Comparison of ENCODE assay signal across 18 cellular contexts in genomic region chr22:19271856-19272535, GRCh38. TPM values are rescaled to one million over a fixed set of nuclear protein-coding genes. Genes with fewer than 3 reads are reported as not detected.
DNase-seq lines count a peak whose midpoint lies in the region; ATAC-seq and TF ChIP-seq lines count a peak whose summit lies in the region.
"Had no signal": no experiment of that assay in that cellular context is flagged by ENCODE, and none has a peak within 500 bp of the region (broad histone marks: within the 10 kb centered on the region; RNA-seq: fewer than 3 reads in every experiment).

No MANE protein-coding gene starts in this region.

- H3K36me3 ChIP-seq in RWPE2 (ENCODE audit: low read depth) (peaks cover 20% of the 10 kb centered on the region), transverse colon (no peaks in the 10 kb centered on the region)
- H3K36me3 ChIP-seq: BE2C had no signal

- H3K27ac ChIP-seq in RWPE2 (ENCODE audit: poor library complexity, severe bottlenecking) (peak overlapping the region; percentile 36), transverse colon (no peak overlapping the region)
- H3K27ac ChIP-seq: right atrium auricular region had no signal

- in situ Hi-C loops in transverse colon (cut with MboI; ENCODE audit: low pct_ligation_motif_present in 1 of 4, low pct_unique_long_range_greater_than_20kb in 1 of 4, low sequenced_read_pairs in 3 of 4) = no loop called here

- 36 to 66% methylated on average over 5 to 10 of the region's 10 CpGs for WGBS in transverse colon (ENCODE audit: low coverage in 1 of 2), 2 donors

- TF ChIP-seq POLR2A in transverse colon (IDR thresholded peaks at IDR 0.05) = no peak

- no peak for TF ChIP-seq EP300 in transverse colon (IDR thresholded peaks at IDR 0.05; ENCODE audit: low read depth)

- H3K4me1 ChIP-seq in RWPE2 (ENCODE audit: insufficient read depth, poor library complexity, severe bottlenecking) (peaks cover 14% of the 10 kb centered on the region), transverse colon (peaks cover 0 to 3% (median 0%) of the 10 kb centered on the region in 4 donors)

- H3K4me3 ChIP-seq in RWPE2 (ENCODE audit: severe bottlenecking) (no peak overlapping the region), epithelial cell of esophagus (ENCODE audit: low read length) (no peak overlapping the region), foreskin fibroblast (ENCODE audit: low read depth in 1 of 2, low read length in 2 of 2) (no peak overlapping the region), transverse colon (no peak overlapping the region)
- H3K4me3 ChIP-seq: lung, right atrium auricular region had no signal

- H3K27me3 ChIP-seq in RWPE2 (ENCODE audit: insufficient read depth, poor library complexity, severe bottlenecking) (no peaks in the 10 kb centered on the region), transverse colon (no peaks in the 10 kb centered on the region)
- H3K27me3 ChIP-seq: BE2C, right atrium auricular region had no signal

- TF ChIP-seq CTCF in RWPE2 (IDR thresholded peaks at IDR 0.05; ENCODE audit: poor library complexity, severe bottlenecking) = no peak
- TF ChIP-seq CTCF in epithelial cell of esophagus (IDR thresholded peaks at IDR 0.05; ENCODE audit: insufficient read depth, low read depth, low read length, missing control alignments) = no peak
- TF ChIP-seq CTCF in foreskin fibroblast (IDR thresholded peaks at IDR 0.05; ENCODE audit: low read depth, low read length) = no peak
- TF ChIP-seq CTCF in transverse colon (IDR thresholded peaks at IDR 0.05) = no peak

- intact Hi-C loops in transverse colon (cut with DNase I; ENCODE audit: low total_unique reads) = no loop called here

- peak; percentile 63 for DNase-seq in ELR (ENCODE audit: low read depth)
- DNase-seq in RWPE2 (ENCODE audit: low spot score) = no peak
- peak; percentile 80 for DNase-seq in epithelial cell of esophagus (ENCODE audit: low read depth)
- DNase-seq in renal cortical epithelial cell (ENCODE audit: low read depth) = peak; percentile 46
- DNase-seq in foreskin fibroblast = no peak
- DNase-seq in transverse colon = no peak
- no peak for DNase-seq in NCI-H526 (lab: John Stamatoyannopoulos, UW)
- DNase-seq: activated CD4-positive, alpha-beta memory T cell treated with anti-CD3 and anti-CD28 coated beads, Interleukin-2, amount 10 ng/mL, durations not matched to agents 7 days and 5 days; BE2C; DMS53; effector CD4-positive, alpha-beta T cell; NCI-H510A treated with DMSO at 0.1 percent for 48 hours; stimulated activated CD4-positive, alpha-beta T cell treated with anti-CD3 and anti-CD28 coated beads, Interleukin-2, amount 100 ng/mL, for 48 hours; trophoblast cell had no signal

- peaks cover 3% of the 10 kb centered on the region for H3K9me3 ChIP-seq in RWPE2 (ENCODE audit: severe bottlenecking)
- H3K9me3 ChIP-seq in transverse colon = peaks cover 0 to 5% of the 10 kb centered on the region in 2 donors
- H3K9me3 ChIP-seq: BE2C had no signal

- peak; percentile 88 for ATAC-seq in RWPE2 (ENCODE audit: low read depth)
- no peak for ATAC-seq in HG02623 (IDR thresholded peaks at IDR 0.05; ENCODE audit: unreplicated experiment)
- ATAC-seq: SK-N-SH treated with all-trans-retinoic acid at 6 μM for 48 hours had no signal

RNA-seq across cellular contexts. Expression of gene CLTCL1, which starts 19.5 kb away (rescaled TPM):
- total RNA-seq in renal cortical epithelial cell = 9.4 and 24.5 TPM in 2 replicates
- total RNA-seq in transverse colon = 1 to 10 TPM; 3.8 to 8.6 (median 5.6) TPM

Comparison
In these comparisons a context has a peak if more than half of its experiments do, and no peak if none do; other contexts are left out.
1. DNase-seq: peak in ELR (single experiment), epithelial cell of esophagus (single experiment) and renal cortical epithelial cell (single experiment); none in RWPE2 (single experiment), foreskin fibroblast (0 of 2), transverse colon (single experiment) and NCI-H526 (0 of 2).